In the genomic region with DNA sequence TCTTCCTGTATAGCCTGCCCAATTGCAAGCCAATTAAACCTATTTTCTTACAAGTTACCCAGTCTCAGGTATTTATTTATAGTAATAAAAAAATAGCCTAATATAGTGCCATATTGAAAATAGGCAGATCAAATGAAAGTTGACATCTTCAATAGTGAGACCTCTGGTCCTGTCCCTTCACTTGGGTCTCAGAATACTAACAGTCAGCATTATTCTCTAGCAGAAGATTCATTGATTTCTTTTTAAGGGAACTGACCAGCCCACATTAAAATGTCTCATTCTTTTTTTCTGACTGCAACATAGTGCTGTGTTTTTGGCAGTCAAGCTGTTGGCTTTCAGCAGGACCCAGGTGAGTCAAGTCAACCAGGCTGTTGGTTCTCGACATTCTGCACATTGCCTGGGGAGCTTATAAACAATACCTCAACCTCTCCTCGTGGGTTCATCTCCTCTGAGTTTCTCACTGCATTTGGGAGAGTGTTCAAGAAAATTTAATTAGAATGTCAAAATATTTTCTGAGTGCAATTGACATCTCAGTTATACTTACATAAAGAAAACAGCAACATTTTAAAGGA, we compare ENCODE assay signal across 7 cellular contexts.
"Had no signal": no experiment of that assay in that cellular context is flagged by ENCODE, and none has a peak within 500 bp of the region (broad histone marks: within the 10 kb centered on the region; RNA-seq: fewer than 3 reads in every experiment).

No MANE protein-coding gene starts in this region.

- H3K9ac ChIP-seq: GM23248, KMS-11 had no signal

- H3K4me3 ChIP-seq: GM23248 had no signal

- H2AFZ ChIP-seq: GM23248 had no signal

- DNase-seq: GM23248, GOT3, H7, HCEC 1CT, KBM-7 had no signal

- H3K27ac ChIP-seq: GM23248, KMS-11 had no signal

- H3K4me2 ChIP-seq: KMS-11 had no signal

- FAIRE-seq: HTR-8/SVneo had no signal
